ENCODE assay signal across 7 cellular contexts in the genomic region with DNA sequence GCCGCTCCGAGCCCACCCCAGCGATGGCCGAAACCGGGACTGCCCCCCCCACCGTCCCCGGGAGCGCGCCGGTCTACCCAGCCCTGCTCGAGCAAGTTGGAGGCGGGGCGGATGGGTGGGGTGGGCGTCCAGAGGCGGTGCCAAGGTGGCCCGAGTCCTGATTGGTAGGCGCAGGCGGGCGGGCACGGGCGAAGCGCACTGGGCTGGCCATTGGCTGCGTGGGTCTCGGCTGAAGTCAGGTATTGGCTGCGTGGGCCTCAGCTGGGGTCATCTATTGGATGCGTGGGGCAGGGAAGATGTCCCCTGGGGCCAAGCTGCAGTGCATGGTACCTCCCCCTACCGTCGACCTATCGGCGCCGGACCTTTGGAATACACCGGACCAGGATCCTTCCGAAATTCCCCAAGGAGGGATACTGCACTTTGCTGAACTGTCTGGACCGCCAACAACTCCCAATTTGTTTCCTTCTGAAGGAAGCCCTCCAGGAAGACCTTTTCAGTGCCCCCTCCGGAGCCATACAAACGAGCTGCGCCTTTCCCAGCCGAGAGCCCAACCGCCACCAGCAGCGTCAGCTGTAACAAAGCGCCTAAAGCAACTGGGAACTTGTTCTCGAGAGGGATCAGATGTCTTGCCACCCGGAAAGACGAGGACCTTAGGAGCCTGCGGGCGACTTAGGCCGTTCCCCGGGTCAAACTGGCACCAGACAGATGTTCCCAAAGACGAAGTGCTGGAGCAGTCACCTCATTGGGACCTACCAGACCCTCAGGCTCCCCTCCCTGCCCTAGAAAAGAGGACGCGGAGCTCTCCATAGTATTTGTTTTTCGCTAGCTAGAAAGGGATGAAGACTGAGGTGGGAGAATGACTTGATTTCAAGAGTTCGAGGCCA. TPM values are rescaled to one million over a fixed set of nuclear protein-coding genes. Genes with fewer than 3 reads are reported as not detected.
DNase-seq lines count a peak whose midpoint lies in the region; ATAC-seq and TF ChIP-seq lines count a peak whose summit lies in the region.

A gene with protein sequence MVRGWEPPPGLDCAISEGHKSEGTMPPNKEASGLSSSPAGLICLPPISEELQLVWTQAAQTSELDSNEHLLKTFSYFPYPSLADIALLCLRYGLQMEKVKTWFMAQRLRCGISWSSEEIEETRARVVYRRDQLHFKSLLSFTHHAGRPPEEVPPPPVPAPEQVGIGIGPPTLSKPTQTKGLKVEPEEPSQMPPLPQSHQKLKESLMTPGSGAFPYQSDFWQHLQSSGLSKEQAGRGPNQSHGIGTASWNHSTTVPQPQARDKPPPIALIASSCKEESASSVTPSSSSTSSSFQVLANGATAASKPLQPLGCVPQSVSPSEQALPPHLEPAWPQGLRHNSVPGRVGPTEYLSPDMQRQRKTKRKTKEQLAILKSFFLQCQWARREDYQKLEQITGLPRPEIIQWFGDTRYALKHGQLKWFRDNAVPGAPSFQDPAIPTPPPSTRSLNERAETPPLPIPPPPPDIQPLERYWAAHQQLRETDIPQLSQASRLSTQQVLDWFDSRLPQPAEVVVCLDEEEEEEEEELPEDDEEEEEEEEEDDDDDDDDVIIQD (minus strand): TSS at position 113 of the 884 bp plus-strand sequence. CDS start 180 bp downstream, outside the sequence.

- DNase-seq in NCI-H2081 (lab: John Stamatoyannopoulos, UW): peak; percentile 97 to 99
- DNase-seq in T1000 (lab: John Stamatoyannopoulos, UW): peak; percentile 98
- peak; percentile 98 for DNase-seq in astrocyte of the spinal cord (ENCODE audit: low read depth, low spot score)
- peak; percentile 57 to 100 (median 99) for DNase-seq in hypothalamus (lab: John Stamatoyannopoulos, UW)
- peak; percentile 99 for DNase-seq in sciatic nerve (ENCODE audit: low spot score)

- intact Hi-C loops in sciatic nerve (cut with DNase I): no loop called here

- ATAC-seq in GM18508 (IDR thresholded peaks at IDR 0.05; ENCODE audit: insufficient read depth, unreplicated experiment): peak; percentile 84
- peak; percentile 96 for ATAC-seq in HG03025 (IDR thresholded peaks at IDR 0.05; ENCODE audit: low FRiP score, unreplicated experiment)
- peak; percentile 99 for ATAC-seq in sciatic nerve

- peak; percentile 3 for TF ChIP-seq CTCF in astrocyte of the spinal cord (IDR thresholded peaks at IDR 0.05; ENCODE audit: low read depth, low read length)

- peak within 1 kb of the TSS; percentile 95 for H3K4me3 ChIP-seq in astrocyte of the spinal cord (ENCODE audit: low read depth, low read length)

- in situ Hi-C loops in astrocyte of the spinal cord (cut with HindIII; ENCODE audit: low sequenced_read_pairs): no loop called here

RNA-seq across cellular contexts. Expression of the gene that starts here (rescaled TPM):
- 8.3 TPM for total RNA-seq in sciatic nerve

Comparison
In these comparisons a context has a peak if more than half of its experiments do, and no peak if none do; other contexts are left out.
1. Peak in every context shown above with its lines: DNase-seq, ATAC-seq and H3K4me3 ChIP-seq.